In genomic region chr3:76429536-76430177, GRCh38 we compare ENCODE assay signal across 20 cellular contexts.
"Had no signal": no experiment of that assay in that cellular context is flagged by ENCODE, and none has a peak within 500 bp of the region (broad histone marks: within the 10 kb centered on the region; RNA-seq: fewer than 3 reads in every experiment).

No MANE protein-coding gene starts in this region.

- H3K36me3 ChIP-seq: cardiac muscle cell, heart right ventricle, WERI-Rb-1 had no signal

- H3K27ac ChIP-seq: body of pancreas, cardiac muscle cell, heart right ventricle had no signal

- DNase-seq: activated CD4-positive, alpha-beta T cell treated with anti-CD3 and anti-CD28 coated beads, Interleukin-2, amount 50 U/mL, for 1 hour; activated CD4-positive, CD25-positive, alpha-beta regulatory T cell treated with anti-CD3 and anti-CD28 coated beads, Interleukin-2, amount 50 U/mL, for 72 hours; activated gamma-delta T cell treated with Interleukin-2 at 50 U/mL for 16 hours; activated T-cell treated with anti-CD3 and anti-CD28 coated beads, Interleukin-2, amount 50 U/mL, for 1 hour; anterior cingulate cortex; body of pancreas; cortex of kidney; foreskin fibroblast; heart right ventricle; islet precursor cell; left cardiac atrium; midbrain; retina; stimulated activated CD4-positive, alpha-beta T cell treated with anti-CD3 and anti-CD28 coated beads, Interleukin-4, amount 100 ng/mL, for 4 hours; stimulated activated naive CD8-positive, alpha-beta T cell treated with anti-CD3 and anti-CD28 coated beads, Interleukin-15, Interleukin-2, amounts not matched to agents 100 U/mL and 50 U/mL, for 24 hours; WERI-Rb-1 had no signal

- H3K36me3 Mint-ChIP-seq: activated naive CD4-positive, alpha-beta T cell treated with anti-CD3 and anti-CD28 coated beads, Interleukin-2, amount 50 U/mL, for 24 hours; natural killer cell treated with Interleukin-12 subunit alpha and Interleukin-12 subunit beta and Interleukin-15 and Interleukin-18, amount 100 ng/mL, for 72 hours had no signal

- H3K27me3 ChIP-seq: body of pancreas, cardiac muscle cell, heart right ventricle had no signal

- H3K4me3 ChIP-seq: body of pancreas, cardiac muscle cell, heart right ventricle had no signal

- H3K4me1 Mint-ChIP-seq: activated naive CD4-positive, alpha-beta T cell treated with anti-CD3 and anti-CD28 coated beads, Interleukin-2, amount 50 U/mL, for 24 hours had no signal

- H3K27me3 Mint-ChIP-seq: activated naive CD4-positive, alpha-beta T cell treated with anti-CD3 and anti-CD28 coated beads, Interleukin-2, amount 50 U/mL, for 24 hours; natural killer cell treated with Interleukin-12 subunit alpha and Interleukin-12 subunit beta and Interleukin-15 and Interleukin-18, amount 100 ng/mL, for 72 hours; progenitor cell of endocrine pancreas had no signal

- H3K27ac Mint-ChIP-seq: activated naive CD4-positive, alpha-beta T cell treated with anti-CD3 and anti-CD28 coated beads, Interleukin-2, amount 50 U/mL, for 24 hours; natural killer cell treated with Interleukin-12 subunit alpha and Interleukin-12 subunit beta and Interleukin-15 and Interleukin-18, amount 100 ng/mL, for 72 hours; progenitor cell of endocrine pancreas had no signal

- H3K4me1 ChIP-seq: body of pancreas, heart right ventricle had no signal

- H3K9me3 ChIP-seq: body of pancreas, heart right ventricle had no signal

- H3K4me3 Mint-ChIP-seq: activated naive CD4-positive, alpha-beta T cell treated with anti-CD3 and anti-CD28 coated beads, Interleukin-2, amount 50 U/mL, for 24 hours; natural killer cell treated with Interleukin-12 subunit alpha and Interleukin-12 subunit beta and Interleukin-15 and Interleukin-18, amount 100 ng/mL, for 72 hours had no signal
